In the genomic region with DNA sequence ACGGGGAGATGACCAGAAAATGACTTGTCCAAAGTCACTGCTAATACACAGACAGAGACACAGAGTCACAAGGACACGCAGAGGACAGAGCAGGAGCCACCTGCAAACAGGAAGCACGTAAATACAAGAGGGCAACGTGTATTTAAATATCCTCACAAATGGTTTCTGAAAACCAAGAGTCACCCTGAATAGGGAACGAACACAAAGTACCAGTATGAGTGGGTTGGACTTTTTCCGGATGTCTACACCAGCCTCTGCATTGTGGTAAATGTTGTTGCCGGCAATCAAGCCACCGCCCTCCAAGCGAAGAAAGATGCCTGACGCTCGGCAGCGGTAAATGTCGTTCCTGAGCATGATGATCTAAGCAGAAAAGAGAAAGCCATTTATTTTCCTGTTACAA, we compare ENCODE assay signal across 12 cellular contexts. TPM values are rescaled to one million over a fixed set of nuclear protein-coding genes. Genes with fewer than 3 reads are reported as not detected.
DNase-seq lines count a peak whose midpoint lies in the region; ATAC-seq and TF ChIP-seq lines count a peak whose summit lies in the region.
"Had no signal": no experiment of that assay in that cellular context is flagged by ENCODE, and none has a peak within 500 bp of the region (broad histone marks: within the 10 kb centered on the region; RNA-seq: fewer than 3 reads in every experiment).

No MANE protein-coding gene starts in this region.

- DNase-seq in activated CD4-positive, CD25-positive, alpha-beta regulatory T cell treated with anti-CD3 and anti-CD28 coated beads, Interleukin-2, amount 50 U/mL, for 72 hours = no peak
- peak; percentile 42 to 44 for DNase-seq in activated CD4-positive, alpha-beta T cell treated with anti-CD3 and anti-CD28 coated beads, Interleukin-2, amount 50 U/mL, for 4 hours
- DNase-seq in spleen (no peak), HPDE6-E6E7 (ENCODE audit: extremely low spot score) (no peak), NCI-H187 treated with DMSO at 0.1 percent for 48 hours (lab: John Stamatoyannopoulos, UW) (no peak)
- no peak for DNase-seq in activated CD8-positive, alpha-beta memory T cell treated with anti-CD3 and anti-CD28 coated beads for 24 hours
- DNase-seq: 8988T, H9, NCI-H510A treated with DMSO at 0.1 percent for 48 hours had no signal

- WGBS in spleen, 5 donors = 70 to 89% (median 79%) methylated on average over 13 of the region's 13 CpGs

- H3K4me1 ChIP-seq in spleen = peaks cover 0 to 14% (median 12%) of the 10 kb centered on the region in 6 donors

- peak overlapping the region in 2 of 8 donors; percentile 13 to 45 for H3K4me3 ChIP-seq in spleen
- H3K4me3 ChIP-seq: K562 had no signal

- intact Hi-C loops in spleen (cut with DNase I; ENCODE audit: low total_unique reads) = no loop called here

- peaks cover 0 to 70% (median 6%) of the 10 kb centered on the region in 6 donors for H3K36me3 ChIP-seq in spleen

- TF ChIP-seq CTCF in spleen (IDR thresholded peaks at IDR 0.05 in 8 of 11, conservative IDR thresholded peaks at IDR 0.05 in 3 of 11) = no peak

- H3K27me3 ChIP-seq in spleen (replicated peaks in 1 of 7) = no peaks in the 10 kb centered on the region

- ATAC-seq in activated CD4-positive, CD25-positive, alpha-beta regulatory T cell treated with anti-CD3 and anti-CD28 coated beads, Interleukin-2, amount 50 U/mL, for 24 hours = peak; percentile 29 to 42
- ATAC-seq in HG02840 (IDR thresholded peaks at IDR 0.05; ENCODE audit: low FRiP score, unreplicated experiment) = peak; percentile 68
- ATAC-seq: K562 had no signal

- no peaks in the 10 kb centered on the region for H3K9me3 ChIP-seq in spleen

- H3K27ac ChIP-seq in spleen = peak overlapping the region in 6 of 8 donors; percentile 3 to 85 (median 72)

- TF ChIP-seq POLR2A in spleen (IDR thresholded peaks at IDR 0.05) = no peak

RNA-seq across cellular contexts. Expression of a gene that starts 44.5 kb away (rescaled TPM):
- 10 to 100 TPM; 15.6 to 36.9 (median 20.2) TPM for total RNA-seq in spleen
- 1 to 10 TPM; 3.2 to 8.3 (median 3.9) TPM for polyA plus RNA-seq in spleen

RNA-seq across cellular contexts. Expression of a gene that starts 46.0 kb away (rescaled TPM):
- total RNA-seq in spleen = 10 to 100 TPM; 14.4 to 21.0 (median 18.5) TPM
- 10 to 100 TPM; 14.6 to 18.0 (median 15.4) TPM for polyA plus RNA-seq in spleen

Comparison
In these comparisons a context has a peak if more than half of its experiments do, and no peak if none do; other contexts are left out.
1. DNase-seq: peak in activated CD4-positive, alpha-beta T cell treated with anti-CD3 and anti-CD28 coated beads, Interleukin-2, amount 50 U/mL, for 4 hours (2 of 2); none in activated CD4-positive, CD25-positive, alpha-beta regulatory T cell treated with anti-CD3 and anti-CD28 coated beads, Interleukin-2, amount 50 U/mL, for 72 hours (single experiment), spleen (single experiment), HPDE6-E6E7 (single experiment), activated CD8-positive, alpha-beta memory T cell treated with anti-CD3 and anti-CD28 coated beads for 24 hours (single experiment) and NCI-H187 treated with DMSO at 0.1 percent for 48 hours (single experiment).